ENCODE assay signal across 8 cellular contexts in genomic region chr10:6275022-6275997, GRCh38.
DNase-seq lines count a peak whose midpoint lies in the region; ATAC-seq and TF ChIP-seq lines count a peak whose summit lies in the region.

No MANE protein-coding gene starts in this region.

- no peaks in the 10 kb centered on the region for H3K27me3 ChIP-seq in lower lobe of right lung (ENCODE audit: low read depth)

- H3K36me3 ChIP-seq in lower lobe of right lung: no peaks in the 10 kb centered on the region

- peaks cover 41% of the 10 kb centered on the region for H3K4me1 ChIP-seq in lower lobe of right lung

- H3K9me3 ChIP-seq in lower lobe of right lung: no peaks in the 10 kb centered on the region

- intact Hi-C loops in lower lobe of right lung (cut with DNase I): no loop called here

- peak; percentile 97 for DNase-seq in CD1c-positive myeloid dendritic cell (ENCODE audit: extremely low spot score)
- DNase-seq in LoVo (ENCODE audit: low spot score): peak; percentile 88
- DNase-seq in activated CD4-positive, alpha-beta T cell treated with anti-CD3 and anti-CD28 coated beads, Interleukin-2, amount 50 U/mL, for 48 hours: peak; percentile 91 to 94
- peak; percentile 92 for DNase-seq in dedifferentiated amniotic fluid mesenchymal stem cell (ENCODE audit: extremely low spot score)
- peak; percentile 94 for DNase-seq in lower lobe of right lung
- DNase-seq in stimulated activated CD4-positive, alpha-beta T cell treated with anti-CD3 and anti-CD28 coated beads, TNF-alpha, amount 100 ng/mL, for 1 hour (ENCODE audit: low read depth in 3 of 3, low spot score in 1 of 3): peak; percentile 66 to 82 (median 77)
- no peak for DNase-seq in NCI-H2029 (lab: John Stamatoyannopoulos, UW)

- H3K4me3 ChIP-seq in lower lobe of right lung: peak overlapping the region; percentile 15

- no peak for TF ChIP-seq CTCF in lower lobe of right lung (IDR thresholded peaks at IDR 0.05)

- peak overlapping the region; percentile 84 for H3K27ac ChIP-seq in lower lobe of right lung

- ATAC-seq in GM21447 (IDR thresholded peaks at IDR 0.05; ENCODE audit: unreplicated experiment) (peak; percentile 83), lower lobe of right lung (peak; percentile 81 to 92)
